ENCODE assay signal across 8 cellular contexts in the genomic region with DNA sequence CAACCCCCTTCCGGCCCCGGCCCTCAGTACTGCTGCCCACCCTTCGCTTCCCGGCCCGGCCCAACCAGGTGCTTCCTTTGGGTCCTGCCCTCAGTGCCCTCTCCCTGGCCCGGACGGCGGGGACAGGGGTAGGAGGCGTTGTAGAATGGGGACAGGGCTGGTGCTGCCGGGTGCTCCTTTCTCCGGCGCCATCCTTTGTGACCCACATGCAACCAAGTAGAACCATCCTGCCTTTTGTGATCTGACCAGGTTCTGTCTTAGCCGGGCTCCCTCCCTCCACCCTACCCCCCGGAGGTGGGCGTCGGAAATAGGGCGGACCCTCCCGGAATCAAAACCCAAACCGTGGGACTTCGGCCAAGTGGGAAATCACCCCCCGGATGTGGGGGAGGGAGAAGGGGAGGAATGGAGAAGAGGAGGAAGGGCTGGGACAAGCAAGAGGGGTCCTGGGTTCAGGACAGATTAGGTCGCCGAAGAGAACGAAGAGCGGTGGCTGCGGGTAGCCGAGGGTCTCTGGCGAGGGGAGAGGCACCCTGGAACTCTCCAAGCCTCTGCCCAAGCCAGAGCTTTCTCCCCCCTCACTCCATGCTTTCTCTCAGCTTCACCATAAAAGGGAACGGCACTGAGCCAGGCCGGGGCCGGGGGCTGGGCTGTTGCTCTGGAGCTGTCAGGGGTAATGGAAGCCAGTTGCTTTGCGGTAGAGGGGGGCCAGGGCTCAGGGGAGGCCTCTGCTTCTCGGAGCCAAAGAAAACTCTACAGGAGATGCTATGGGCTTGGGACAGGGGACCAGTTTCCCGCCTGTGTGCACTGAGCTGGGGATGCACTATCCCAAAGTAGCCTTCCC. TPM values are rescaled to one million over a fixed set of nuclear protein-coding genes. Genes with fewer than 3 reads are reported as not detected.
A peak's percentile ranks its signal among the peaks of the same experiment; 100 is the strongest.
DNase-seq lines count a peak whose midpoint lies in the region; TF ChIP-seq lines count a peak whose summit lies in the region.

No MANE protein-coding gene starts in this region.

- peak overlapping the region; percentile 87 for H2BK5ac ChIP-seq in mesendoderm (ENCODE audit: low read length)

- peak overlapping the region; percentile 100 for H3K23ac ChIP-seq in mesendoderm (ENCODE audit: low read length)

- peak overlapping the region; percentile 55 for H3K4me3 ChIP-seq in HEK293 (ENCODE audit: low read depth, low read length)
- peak overlapping the region; percentile 71 for H3K4me3 ChIP-seq in mesendoderm (ENCODE audit: low read length)

- H3K36me3 ChIP-seq in HEK293 (ENCODE audit: control insufficient read depth in 2 of 2, insufficient read depth in 1 of 2, low read length in 2 of 2) (peaks cover 0 to 34% of the 10 kb centered on the region in 2 experiments; a peak in 1 of 3 replicates), mesendoderm (ENCODE audit: control insufficient read depth, insufficient read depth, low read length) (peaks cover 4% of the 10 kb centered on the region)

- H3K79me2 ChIP-seq in mesendoderm (ENCODE audit: control insufficient read depth, insufficient read depth, low read length), result peaks cover 17% of the 10 kb centered on the region

- WGBS in mesendoderm (ENCODE audit: extremely low coverage, insufficient coverage, low lambda C conversion rate), result no CpG with 5 or more reads among the region's 34 CpGs

- H3K27ac ChIP-seq in HEK293 (ENCODE audit: extremely low read depth, low read depth, low read length) (peak overlapping the region; percentile 62; the same call in 1 of the 2 replicates), mesendoderm (ENCODE audit: low read depth, low read length) (peak overlapping the region; percentile 92), substantia nigra (ENCODE audit: low read depth, low read length, poor library complexity, severe bottlenecking) (peak overlapping the region; percentile 76)

- H3K9ac ChIP-seq in mesendoderm (ENCODE audit: low read length), result peak overlapping the region; percentile 88

- H3K18ac ChIP-seq in mesendoderm (ENCODE audit: low read length), result peak overlapping the region; percentile 41

- no peak for TF ChIP-seq CTCF in GM10266 (IDR thresholded peaks at IDR 0.05; ENCODE audit: control insufficient read depth, insufficient read depth, low read depth, missing control alignments)
- TF ChIP-seq CTCF in HEK293 (tag by site-specific recombination; IDR thresholded peaks at IDR 0.05), result no peak

- H2AK5ac ChIP-seq in mesendoderm (ENCODE audit: low read length), result no peak overlapping the region

- H4K8ac ChIP-seq in mesendoderm (ENCODE audit: low read depth, low read length), result peak overlapping the region; percentile 78

- no peaks in the 10 kb centered on the region for H3K27me3 ChIP-seq in mesendoderm (ENCODE audit: insufficient read depth, low read length, poor library complexity)

- H3K79me1 ChIP-seq in mesendoderm (ENCODE audit: low read length), result peaks cover 24% of the 10 kb centered on the region

- H3K9me3 ChIP-seq in HEK293 (ENCODE audit: control insufficient read depth, insufficient read depth, low read depth, low read length), result no peaks in the 10 kb centered on the region

- H3K4me1 ChIP-seq in HEK293 (ENCODE audit: control insufficient read depth, insufficient read depth, low read length) (peaks cover 14% of the 10 kb centered on the region), mesendoderm (ENCODE audit: control insufficient read depth, low read depth, low read length) (peaks cover 2% of the 10 kb centered on the region)

- DNase-seq in GM10266 (ENCODE audit: extremely low spot score) (peak; percentile 62), SK-N-DZ (ENCODE audit: low spot score) (peak; percentile 67), dermis microvascular lymphatic vessel endothelial cell (ENCODE audit: low read depth in 2 of 2) (peak; percentile 10 to 20), mesendoderm (peak; percentile 74), substantia nigra (lab: John Stamatoyannopoulos, UW) (peak in 32 of 49 donors; percentile 15 to 70 (median 48)), foreskin melanocyte (no peak), NCI-H1694 (lab: John Stamatoyannopoulos, UW) (no peak)

- peak overlapping the region; percentile 3 for H2BK120ac ChIP-seq in mesendoderm (ENCODE audit: low read depth, low read length)

- POLR2A ChIA-PET in HEK293 (lab: Yijun Ruan, JAX), result interaction anchor here (0.6 to 3.6 kb wide), 11 partner anchors 10 to 289 kb away, joined by 3 to 61 read pairs (median 6); a partner anchor contains a TSS

- H3K4ac ChIP-seq in mesendoderm (ENCODE audit: low read depth, low read length), result peak overlapping the region; percentile 56

- CTCF ChIA-PET in HEK293 (lab: Yijun Ruan, JAX), result interaction anchor here (0.6 to 1.3 kb wide), 8 partner anchors 9 to 597 kb away, joined by 3 to 8 read pairs (median 3); no protein-coding TSS in a partner anchor

- H4K5ac ChIP-seq in mesendoderm (ENCODE audit: low read length), result no peak overlapping the region

- H2BK15ac ChIP-seq in mesendoderm (replicated peaks; ENCODE audit: low read depth), result no peak overlapping the region

- peak overlapping the region; percentile 98 for H3K56ac ChIP-seq in mesendoderm (ENCODE audit: low read length)

- peak overlapping the region; percentile 92 for H3K4me2 ChIP-seq in mesendoderm (ENCODE audit: low read length)

TF ChIP-seq in HEK293, 187 proteins besides CTCF, POLR2A, EP300 and RAD21 (continues in another document):
- TF ChIP-seq ZNF529 (tag by site-specific recombination; IDR thresholded peaks at IDR 0.05; ENCODE audit: insufficient replicate concordance) (no peak), HOXC10 (CRISPR knock-in tag; IDR thresholded peaks at IDR 0.05) (no peak), ZBTB20 (tag by site-specific recombination; IDR thresholded peaks at IDR 0.05) (peak; percentile 17; the same call in 1 of the 2 replicates), ZNF510 (tag by site-specific recombination; IDR thresholded peaks at IDR 0.05; ENCODE audit: insufficient replicate concordance) (no peak), GLIS2 (tag by site-specific recombination; IDR thresholded peaks at IDR 0.05) (peak; percentile 39; the same call in 1 of the 2 replicates), GLIS1 (tag by site-specific recombination; IDR thresholded peaks at IDR 0.05) (peak; percentile 83), ZFHX2 (tag by site-specific recombination; conservative IDR thresholded peaks at IDR 0.05) (peak; percentile 78), SP2 (tag by site-specific recombination; IDR thresholded peaks at IDR 0.05) (peak; percentile 66)
- TF ChIP-seq, protein P1, sequence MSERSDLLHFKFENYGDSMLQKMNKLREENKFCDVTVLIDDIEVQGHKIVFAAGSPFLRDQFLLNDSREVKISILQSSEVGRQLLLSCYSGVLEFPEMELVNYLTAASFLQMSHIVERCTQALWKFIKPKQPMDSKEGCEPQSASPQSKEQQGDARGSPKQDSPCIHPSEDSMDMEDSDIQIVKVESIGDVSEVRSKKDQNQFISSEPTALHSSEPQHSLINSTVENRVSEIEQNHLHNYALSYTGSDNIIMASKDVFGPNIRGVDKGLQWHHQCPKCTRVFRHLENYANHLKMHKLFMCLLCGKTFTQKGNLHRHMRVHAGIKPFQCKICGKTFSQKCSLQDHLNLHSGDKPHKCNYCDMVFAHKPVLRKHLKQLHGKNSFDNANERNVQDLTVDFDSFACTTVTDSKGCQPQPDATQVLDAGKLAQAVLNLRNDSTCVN (tag by site-specific recombination; optimal IDR thresholded peaks at IDR 0.05), result no peak
- TF ChIP-seq, protein P2, sequence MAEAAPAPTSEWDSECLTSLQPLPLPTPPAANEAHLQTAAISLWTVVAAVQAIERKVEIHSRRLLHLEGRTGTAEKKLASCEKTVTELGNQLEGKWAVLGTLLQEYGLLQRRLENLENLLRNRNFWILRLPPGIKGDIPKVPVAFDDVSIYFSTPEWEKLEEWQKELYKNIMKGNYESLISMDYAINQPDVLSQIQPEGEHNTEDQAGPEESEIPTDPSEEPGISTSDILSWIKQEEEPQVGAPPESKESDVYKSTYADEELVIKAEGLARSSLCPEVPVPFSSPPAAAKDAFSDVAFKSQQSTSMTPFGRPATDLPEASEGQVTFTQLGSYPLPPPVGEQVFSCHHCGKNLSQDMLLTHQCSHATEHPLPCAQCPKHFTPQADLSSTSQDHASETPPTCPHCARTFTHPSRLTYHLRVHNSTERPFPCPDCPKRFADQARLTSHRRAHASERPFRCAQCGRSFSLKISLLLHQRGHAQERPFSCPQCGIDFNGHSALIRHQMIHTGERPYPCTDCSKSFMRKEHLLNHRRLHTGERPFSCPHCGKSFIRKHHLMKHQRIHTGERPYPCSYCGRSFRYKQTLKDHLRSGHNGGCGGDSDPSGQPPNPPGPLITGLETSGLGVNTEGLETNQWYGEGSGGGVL (tag by site-specific recombination; IDR thresholded peaks at IDR 0.05), result peak; percentile 76

RNA-seq across cellular contexts. Expression of a gene that starts 0.8 kb away (rescaled TPM):
- polyA plus RNA-seq in SK-N-DZ (2014; cell fraction: cytosol; rRNA removed), result 168 and 322 TPM in 2 replicates
- 122 and 126 TPM in 2 replicates for polyA plus RNA-seq in SK-N-DZ (2014; cell fraction: nucleus; rRNA removed)
- 418 and 498 TPM in 2 replicates for total RNA-seq in dermis microvascular lymphatic vessel endothelial cell
- 795 TPM for polyA plus RNA-seq in mesendoderm (2013, experiment 1 of 2)
- polyA plus RNA-seq in mesendoderm (2013, experiment 2 of 2), result 787 TPM

RNA-seq across cellular contexts. Expression of a gene that starts 6.2 kb away (rescaled TPM):
- polyA plus RNA-seq in SK-N-DZ (2014; cell fraction: cytosol; rRNA removed), result 17.8 and 47.2 TPM in 2 replicates
- polyA plus RNA-seq in SK-N-DZ (2014; cell fraction: nucleus; rRNA removed), result 56.5 and 59.9 TPM in 2 replicates
- total RNA-seq in dermis microvascular lymphatic vessel endothelial cell, result 21.3 and 37.0 TPM in 2 replicates
- 3.4 TPM for polyA plus RNA-seq in mesendoderm (2013, experiment 1 of 2)
- 3.3 TPM for polyA plus RNA-seq in mesendoderm (2013, experiment 2 of 2)

RNA-seq across cellular contexts. Expression of a gene that starts 14.4 kb away (rescaled TPM):
- polyA plus RNA-seq in SK-N-DZ (2014; cell fraction: cytosol; rRNA removed), result 4.9 and 7.8 TPM in 2 replicates
- 6.1 and 12.6 TPM in 2 replicates for polyA plus RNA-seq in SK-N-DZ (2014; cell fraction: nucleus; rRNA removed)
- 3.0 and 3.2 TPM in 2 replicates for total RNA-seq in dermis microvascular lymphatic vessel endothelial cell
- polyA plus RNA-seq in mesendoderm (2013, experiment 1 of 2), result 2.0 TPM
- 2.3 TPM for polyA plus RNA-seq in mesendoderm (2013, experiment 2 of 2)

RNA-seq across cellular contexts. Expression of a gene that starts 20.7 kb away (rescaled TPM):
- 34.5 and 36.8 TPM in 2 replicates for polyA plus RNA-seq in SK-N-DZ (2014; cell fraction: cytosol; rRNA removed)
- polyA plus RNA-seq in SK-N-DZ (2014; cell fraction: nucleus; rRNA removed), result 24.5 and 33.6 TPM in 2 replicates
- 16.2 and 18.1 TPM in 2 replicates for total RNA-seq in dermis microvascular lymphatic vessel endothelial cell
- 24.5 TPM for polyA plus RNA-seq in mesendoderm (2013, experiment 1 of 2)
- polyA plus RNA-seq in mesendoderm (2013, experiment 2 of 2), result 24.9 TPM

RNA-seq across cellular contexts. Expression of a gene that starts 39.4 kb away (rescaled TPM):
- 16.1 and 16.3 TPM in 2 replicates for polyA plus RNA-seq in SK-N-DZ (2014; cell fraction: cytosol; rRNA removed)
- polyA plus RNA-seq in SK-N-DZ (2014; cell fraction: nucleus; rRNA removed), result 40.5 and 66.8 TPM in 2 replicates
- 14.4 and 28.3 TPM in 2 replicates for total RNA-seq in dermis microvascular lymphatic vessel endothelial cell
- polyA plus RNA-seq in mesendoderm (2013, experiment 1 of 2), result 33.1 TPM
- 33.0 TPM for polyA plus RNA-seq in mesendoderm (2013, experiment 2 of 2)

Comparison
In these comparisons a context has a peak if more than half of its experiments do, and no peak if none do; other contexts are left out.
1. DNase-seq: peak in GM10266 (single experiment), SK-N-DZ (single experiment), dermis microvascular lymphatic vessel endothelial cell (2 of 2), mesendoderm (single experiment) and substantia nigra (32 of 49); none in foreskin melanocyte (single experiment) and NCI-H1694 (single experiment).
2. Peak in every context shown above with its lines, with median percentiles within 50 percentile points of each other: H3K27ac ChIP-seq.